In genomic region chr17:45149037-45149668, GRCh38 we compare ENCODE assay signal across 8 cellular contexts. TPM values are rescaled to one million over a fixed set of nuclear protein-coding genes. Genes with fewer than 3 reads are reported as not detected.
DNase-seq lines count a peak whose midpoint lies in the region; ATAC-seq, FAIRE-seq and TF ChIP-seq lines count a peak whose summit lies in the region.

No MANE protein-coding gene starts in this region.

- no peaks in the 10 kb centered on the region for H3K27me3 Mint-ChIP-seq in nephron (ENCODE audit: low read depth)

- H3K4me3 Mint-ChIP-seq in nephron = peak overlapping the region; percentile 92 to 100 (median 96)

- H3K9me3 Mint-ChIP-seq in nephron = no peaks in the 10 kb centered on the region

- FAIRE-seq in A549 (lab: Jason Lieb, UNC) = no peak

- peak; percentile 91 for TF ChIP-seq CTCF in A549 (IDR thresholded peaks at IDR 0.05)
- peak; percentile 78 to 87 (median 83) for TF ChIP-seq CTCF in nephron (IDR thresholded peaks at IDR 0.05; ENCODE audit: unreplicated experiment in 3 of 3)
- TF ChIP-seq CTCF in testis (IDR thresholded peaks at IDR 0.05) = peak; percentile 71 to 77 (median 72)

- peak overlapping the region; percentile 74 for H3K4me3 ChIP-seq in A549
- peak overlapping the region; percentile 69 to 91 for H3K4me3 ChIP-seq in testis

- ATAC-seq in A549 = peak; percentile 57 to 70

- peak overlapping the region; percentile 73 for H3K4me2 ChIP-seq in A549

- TF ChIP-seq EP300 in A549 (IDR thresholded peaks at IDR 0.05) = no peak

- peaks cover 27% of the 10 kb centered on the region for H3K4me1 ChIP-seq in A549
- peaks cover 26% of the 10 kb centered on the region for H3K4me1 ChIP-seq in testis

- H3K36me3 Mint-ChIP-seq in nephron (ENCODE audit: low read depth) = peaks cover 3% of the 10 kb centered on the region

- H3K9me3 ChIP-seq in A549 (no peaks in the 10 kb centered on the region), testis (no peaks in the 10 kb centered on the region)

- H3K27me3 ChIP-seq in testis = no peaks in the 10 kb centered on the region

- H3K27ac ChIP-seq in A549 = peak overlapping the region; percentile 92 to 94
- H3K27ac ChIP-seq in testis = peak overlapping the region; percentile 96 to 98

- peak; percentile 53 for TF ChIP-seq POLR2A in A549 (IDR thresholded peaks at IDR 0.05; ENCODE audit: low read length)
- peak; percentile 13 for TF ChIP-seq POLR2A in GM18526 (IDR thresholded peaks at IDR 0.05; ENCODE audit: extremely low read depth, insufficient read length)
- TF ChIP-seq POLR2A in testis (IDR thresholded peaks at IDR 0.05) = no peak

- DNase-seq in A549 (ENCODE audit: low read depth in 1 of 2, low spot score in 1 of 2) (peak; percentile 90 to 93), M059J (ENCODE audit: low read depth) (peak; percentile 86), SHP77 treated with DMSO at 0.1 percent for 48 hours (lab: John Stamatoyannopoulos, UW) (peak; percentile 44), fibroblast of the conjunctiva (ENCODE audit: low read depth) (peak; percentile 77), testis (peak; percentile 85)
- DNase-seq in activated naive CD4-positive, alpha-beta T cell (lab: John Stamatoyannopoulos, UW) = peak; percentile 29 to 64 (median 40)

- TF ChIP-seq RAD21 in A549 (conservative IDR thresholded peaks at IDR 0.05 in 1 of 2, IDR thresholded peaks at IDR 0.05 in 1 of 2) = peak; percentile 80 to 86

- H3K4me1 Mint-ChIP-seq in nephron = peaks cover 36% of the 10 kb centered on the region

- CTCF ChIA-PET in A549 (lab: Yijun Ruan, JAX) = interaction anchor here (0.6 to 43.5 kb wide), 30 partner anchors 16 to 1697 kb away, joined by 3 to 2147 read pairs (median 5); partner anchors contain the start of genes ACBD4, FMNL1, HEXIM2 and PLCD3

- H3K27ac Mint-ChIP-seq in nephron = peak overlapping the region; percentile 100

- POLR2A ChIA-PET in A549 (lab: Yijun Ruan, JAX) = interaction anchor here (0.6 to 7.5 kb wide), 47 partner anchors 8 to 374 kb away, joined by 3 to 404 read pairs (median 9); partner anchors contain the start of genes ACBD4, FMNL1, HEXIM2 and MAP3K14

- no peaks in the 10 kb centered on the region for H3K36me3 ChIP-seq in testis (ENCODE audit: low read depth, missing control alignments)

- WGBS in A549 (ENCODE audit: missing lambda C conversion rate) = 2% methylated on average over 31 of the region's 32 CpGs
- WGBS in testis, 2 donors = 0 to 1% methylated on average over 26 to 32 of the region's 32 CpGs

- intact Hi-C loops in testis (cut with DNase I; ENCODE audit: low total_unique reads) = no loop called here

TF ChIP-seq in A549, 52 proteins besides CTCF, POLR2A, EP300 and RAD21 (continues in another document):
- 0 out of 2 replicates have a peak, but pooled peaks have one; percentile 51 for TF ChIP-seq HOXA7 (CRISPR knock-in tag; IDR thresholded peaks at IDR 0.05)
- TF ChIP-seq SMC3 (IDR thresholded peaks at IDR 0.05) = peak; percentile 90
- peak; percentile 42; the same call in 1 of the 3 replicates for TF ChIP-seq BCL3 (IDR thresholded peaks at IDR 0.05)
- peak; percentile 95 for TF ChIP-seq MAZ (IDR thresholded peaks at IDR 0.05; ENCODE audit: borderline replicate concordance, low read depth, low read length)
- TF ChIP-seq FOSB (CRISPR knock-in tag; IDR thresholded peaks at IDR 0.05) = no peak
- TF ChIP-seq NFE2L2 (conservative IDR thresholded peaks at IDR 0.05; ENCODE audit: low read length) = no peak
- 0 out of 2 replicates have a peak, but pooled peaks have one; percentile 16 for TF ChIP-seq E2F6 (IDR thresholded peaks at IDR 0.05; ENCODE audit: borderline replicate concordance, low read depth)
- peak; percentile 34; the same call in 1 of the 2 replicates for TF ChIP-seq PBX3 (IDR thresholded peaks at IDR 0.05)
- peak; percentile 46; the same call in 1 of the 2 replicates for TF ChIP-seq KDM5A (IDR thresholded peaks at IDR 0.05)
- TF ChIP-seq CBX2 (IDR thresholded peaks at IDR 0.05; ENCODE audit: borderline replicate concordance, low read depth) = no peak
- peak; percentile 38; the same call in 1 of the 2 replicates for TF ChIP-seq PHF8 (IDR thresholded peaks at IDR 0.05; ENCODE audit: borderline replicate concordance, low read depth)
- TF ChIP-seq HMGXB4 (CRISPR knock-in tag; IDR thresholded peaks at IDR 0.05; ENCODE audit: borderline replicate concordance) = no peak; the same call in 1 of the 2 replicates
- no peak for TF ChIP-seq ZFP36 (IDR thresholded peaks at IDR 0.05; ENCODE audit: borderline replicate concordance, partially characterized antibody)
- no peak for TF ChIP-seq NR3C1 (IDR thresholded peaks at IDR 0.05)

RNA-seq across cellular contexts. Expression of gene HEXIM1, which starts 0.9 kb away (rescaled TPM):
- 39.3 and 54.0 TPM in 2 replicates for polyA plus RNA-seq in A549 (2011; rRNA removed)
- 64.8 and 66.9 TPM in 2 replicates for polyA plus RNA-seq in A549 (2012; cell fraction: cytosol; rRNA removed)
- 44.8 and 55.9 TPM in 2 replicates for polyA plus RNA-seq in A549 (2012; cell fraction: nucleus; rRNA removed)
- 118 to 143 TPM (median 131 TPM) in 3 replicates for polyA plus RNA-seq in A549 (2017; fragmentation: RNase III; extraction: RNeasy Plus Mini Kit Qiagen cat#74134 plus additional on column Dnase treatment)
- 17.3 and 25.6 TPM in 2 replicates for polyA minus RNA-seq in A549 (2011; rRNA and poly(A)+ RNA removed)
- total RNA-seq in M059J (2014; rRNA removed; shearing (Covaris generic)) = 3.4 and 8.0 TPM in 2 replicates
- 10 to 100 TPM; 51.8 to 68.8 TPM for total RNA-seq in testis
- polyA plus RNA-seq in testis (ENCODE audit: insufficient read depth, low read depth, low replicate concordance) = 38.8 TPM

RNA-seq across cellular contexts. Expression of gene HEXIM2, which starts 12.5 kb away (rescaled TPM):
- polyA plus RNA-seq in A549 (2011; rRNA removed) (14.5 and 15.5 TPM in 2 replicates), A549 (2017; fragmentation: RNase III; extraction: RNeasy Plus Mini Kit Qiagen cat#74134 plus additional on column Dnase treatment) (16.1 to 23.1 TPM (median 21.2 TPM) in 3 replicates), testis (ENCODE audit: insufficient read depth, low read depth, low replicate concordance) (76.8 TPM)
- 15.9 and 18.5 TPM in 2 replicates for polyA plus RNA-seq in A549 (2012; cell fraction: cytosol; rRNA removed)
- 17.5 and 17.7 TPM in 2 replicates for polyA plus RNA-seq in A549 (2012; cell fraction: nucleus; rRNA removed)
- 10.0 and 13.8 TPM in 2 replicates for polyA minus RNA-seq in A549 (2011; rRNA and poly(A)+ RNA removed)
- 3.2 and 7.0 TPM in 2 replicates for total RNA-seq in M059J (2014; rRNA removed; shearing (Covaris generic))
- total RNA-seq in testis = 10 to 100 TPM; 35.9 to 47.7 TPM

RNA-seq across cellular contexts. Expression of gene ACBD4, which starts 13.7 kb away (rescaled TPM):
- polyA plus RNA-seq in A549 (2011; rRNA removed) (11.2 and 11.4 TPM in 2 replicates), A549 (2017; fragmentation: RNase III; extraction: RNeasy Plus Mini Kit Qiagen cat#74134 plus additional on column Dnase treatment) (13.0 to 14.8 TPM (median 13.7 TPM) in 3 replicates), testis (ENCODE audit: insufficient read depth, low read depth, low replicate concordance) (7.5 TPM)
- 9.6 and 13.5 TPM in 2 replicates for polyA plus RNA-seq in A549 (2012; cell fraction: cytosol; rRNA removed)
- polyA plus RNA-seq in A549 (2012; cell fraction: nucleus; rRNA removed) = 34.8 and 36.5 TPM in 2 replicates
- 10.6 and 12.4 TPM in 2 replicates for polyA minus RNA-seq in A549 (2011; rRNA and poly(A)+ RNA removed)
- total RNA-seq in M059J (2014; rRNA removed; shearing (Covaris generic)) = 1.5 and 3.7 TPM in 2 replicates
- 1 to 10 TPM; 8.3 to 9.1 TPM for total RNA-seq in testis

RNA-seq across cellular contexts. Expression of gene PLCD3, which starts 16.8 kb away (rescaled TPM):
- polyA plus RNA-seq in A549 (2011; rRNA removed) (55.5 and 56.6 TPM in 2 replicates), A549 (2017; fragmentation: RNase III; extraction: RNeasy Plus Mini Kit Qiagen cat#74134 plus additional on column Dnase treatment) (104 to 107 TPM (median 105 TPM) in 3 replicates), testis (ENCODE audit: insufficient read depth, low read depth, low replicate concordance) (62.2 TPM)
- polyA plus RNA-seq in A549 (2012; cell fraction: cytosol; rRNA removed) = 98.3 and 162 TPM in 2 replicates
- polyA plus RNA-seq in A549 (2012; cell fraction: nucleus; rRNA removed) = 215 and 231 TPM in 2 replicates
- polyA minus RNA-seq in A549 (2011; rRNA and poly(A)+ RNA removed) = 138 and 167 TPM in 2 replicates
- 31.2 and 36.3 TPM in 2 replicates for total RNA-seq in M059J (2014; rRNA removed; shearing (Covaris generic))
- total RNA-seq in testis = 100 to 1,000 TPM in 1 of 2 donors, 10 to 100 TPM in 1; 86.3 to 106 TPM

Comparison
In these comparisons a context has a peak if more than half of its experiments do, and no peak if none do; other contexts are left out.
1. Peak in every context shown above with its lines: DNase-seq, ATAC-seq, H3K4me3 ChIP-seq and H3K27ac ChIP-seq.
2. DNase-seq: peak in every context shown above with its lines; median percentile 92 in A549; 86 in M059J; 85 in testis; 77 in fibroblast of the conjunctiva; 44 in SHP77 treated with DMSO at 0.1 percent for 48 hours; 40 in activated naive CD4-positive, alpha-beta T cell.